10 cellular contexts compared by ENCODE assay signal in genomic region chr5:123875444-123876264, GRCh38.
A peak's percentile ranks its signal among the peaks of the same experiment; 100 is the strongest.
DNase-seq lines count a peak whose midpoint lies in the region; ATAC-seq and TF ChIP-seq lines count a peak whose summit lies in the region.
"Had no signal": no experiment of that assay in that cellular context is flagged by ENCODE, and none has a peak within 500 bp of the region (broad histone marks: within the 10 kb centered on the region; RNA-seq: fewer than 3 reads in every experiment).

No MANE protein-coding gene starts in this region.

- WGBS in ectodermal cell, 2 experiments, result 2% methylated on average over 7 to 8 of the region's 8 CpGs
- WGBS in esophagus squamous epithelium, 2 donors, result 45 to 50% methylated on average over 7 to 8 of the region's 8 CpGs

- TF ChIP-seq POLR2A in esophagus squamous epithelium (IDR thresholded peaks at IDR 0.05), result no peak

- ATAC-seq in GM18520 (IDR thresholded peaks at IDR 0.05; ENCODE audit: unreplicated experiment) (no peak), GM18867 (IDR thresholded peaks at IDR 0.05; ENCODE audit: unreplicated experiment) (no peak)

- H3K27ac ChIP-seq in ectodermal cell (ENCODE audit: insufficient read depth, low read depth, low read length, poor library complexity, severe bottlenecking), result peak overlapping the region; percentile 94
- H3K27ac ChIP-seq in esophagus squamous epithelium, result no peak overlapping the region

- H3K36me3 Mint-ChIP-seq in mesothelial cell of epicardium, result no peaks in the 10 kb centered on the region
- no peaks in the 10 kb centered on the region for H3K36me3 Mint-ChIP-seq in activated CD4-positive, alpha-beta T cell treated with anti-CD3 and anti-CD28 coated beads, Interleukin-2, amount 10 ng/mL, durations not matched to agents 24 days and 14 days (ENCODE audit: low read depth)
- H3K36me3 Mint-ChIP-seq: activated naive CD8-positive, alpha-beta T cell treated with anti-CD3 and anti-CD28 coated beads, Interleukin-2, amount 10 ng/mL, durations not matched to agents 7 days and 5 days had no signal

- no peaks in the 10 kb centered on the region for H3K27me3 Mint-ChIP-seq in mesothelial cell of epicardium (ENCODE audit: low read depth)
- no peaks in the 10 kb centered on the region for H3K27me3 Mint-ChIP-seq in activated CD4-positive, alpha-beta T cell treated with anti-CD3 and anti-CD28 coated beads, Interleukin-2, amount 10 ng/mL, durations not matched to agents 24 days and 14 days
- H3K27me3 Mint-ChIP-seq: activated naive CD8-positive, alpha-beta T cell treated with anti-CD3 and anti-CD28 coated beads, Interleukin-2, amount 10 ng/mL, durations not matched to agents 7 days and 5 days; CD4-positive, alpha-beta T cell had no signal

- H3K9me3 ChIP-seq in ectodermal cell (ENCODE audit: control insufficient read depth, low read length) (no peaks in the 10 kb centered on the region), esophagus squamous epithelium (no peaks in the 10 kb centered on the region)

- DNase-seq in COLO668 (lab: John Stamatoyannopoulos, UW; ENCODE audit: unreplicated experiment) (peak; percentile 11), NCI-H2196 treated with DMSO at 0.1 percent for 48 hours (lab: John Stamatoyannopoulos, UW; ENCODE audit: unreplicated experiment) (peak; percentile 18), mesothelial cell of epicardium (ENCODE audit: low spot score in 2 of 2, unreplicated experiment in 2 of 2) (no peak), esophagus squamous epithelium (lab: John Stamatoyannopoulos, UW) (no peak)
- DNase-seq in activated CD4-positive, alpha-beta T cell treated with anti-CD3 and anti-CD28 coated beads, Interleukin-2, amount 10 ng/mL, durations not matched to agents 24 days and 14 days, result no peak
- DNase-seq: activated naive CD8-positive, alpha-beta T cell treated with anti-CD3 and anti-CD28 coated beads, Interleukin-2, amount 10 ng/mL, durations not matched to agents 7 days and 5 days; CD4-positive, alpha-beta T cell had no signal

- peaks cover 61% of the 10 kb centered on the region for H3K4me1 Mint-ChIP-seq in mesothelial cell of epicardium
- H3K4me1 Mint-ChIP-seq in activated CD4-positive, alpha-beta T cell treated with anti-CD3 and anti-CD28 coated beads, Interleukin-2, amount 10 ng/mL, durations not matched to agents 24 days and 14 days, result no peaks in the 10 kb centered on the region
- H3K4me1 Mint-ChIP-seq: activated naive CD8-positive, alpha-beta T cell treated with anti-CD3 and anti-CD28 coated beads, Interleukin-2, amount 10 ng/mL, durations not matched to agents 7 days and 5 days had no signal

- no peak overlapping the region for H3K4me3 ChIP-seq in ectodermal cell (ENCODE audit: insufficient read depth, low read depth, low read length)
- H3K4me3 ChIP-seq in esophagus squamous epithelium, result no peak overlapping the region

- intact Hi-C loops in activated CD4-positive, alpha-beta T cell treated with anti-CD3 and anti-CD28 coated beads, Interleukin-2, amount 10 ng/mL, durations not matched to agents 24 days and 14 days (cut with micrococcal nuclease), result no loop called here
- intact Hi-C loops in esophagus squamous epithelium (cut with DNase I), result no loop called here

- H3K4me3 Mint-ChIP-seq in mesothelial cell of epicardium, result peak overlapping the region; percentile 20
- H3K4me3 Mint-ChIP-seq in activated CD4-positive, alpha-beta T cell treated with anti-CD3 and anti-CD28 coated beads, Interleukin-2, amount 10 ng/mL, durations not matched to agents 24 days and 14 days, result no peak overlapping the region
- H3K4me3 Mint-ChIP-seq: activated naive CD8-positive, alpha-beta T cell treated with anti-CD3 and anti-CD28 coated beads, Interleukin-2, amount 10 ng/mL, durations not matched to agents 7 days and 5 days; CD4-positive, alpha-beta T cell had no signal

- TF ChIP-seq CTCF in mesothelial cell of epicardium (IDR thresholded peaks at IDR 0.05; ENCODE audit: unreplicated experiment) (no peak), esophagus squamous epithelium (IDR thresholded peaks at IDR 0.05) (no peak)

- H3K27ac Mint-ChIP-seq in mesothelial cell of epicardium, result peak overlapping the region; percentile 60
- no peak overlapping the region for H3K27ac Mint-ChIP-seq in activated CD4-positive, alpha-beta T cell treated with anti-CD3 and anti-CD28 coated beads, Interleukin-2, amount 10 ng/mL, durations not matched to agents 24 days and 14 days
- H3K27ac Mint-ChIP-seq: activated naive CD8-positive, alpha-beta T cell treated with anti-CD3 and anti-CD28 coated beads, Interleukin-2, amount 10 ng/mL, durations not matched to agents 7 days and 5 days; CD4-positive, alpha-beta T cell had no signal

- no peaks in the 10 kb centered on the region for H3K9me3 Mint-ChIP-seq in mesothelial cell of epicardium
- no peaks in the 10 kb centered on the region for H3K9me3 Mint-ChIP-seq in activated CD4-positive, alpha-beta T cell treated with anti-CD3 and anti-CD28 coated beads, Interleukin-2, amount 10 ng/mL, durations not matched to agents 24 days and 14 days
- H3K9me3 Mint-ChIP-seq: activated naive CD8-positive, alpha-beta T cell treated with anti-CD3 and anti-CD28 coated beads, Interleukin-2, amount 10 ng/mL, durations not matched to agents 7 days and 5 days; CD4-positive, alpha-beta T cell had no signal

- H3K27me3 ChIP-seq in ectodermal cell (ENCODE audit: control insufficient read depth, insufficient read depth, low read length, poor library complexity, severe bottlenecking) (no peaks in the 10 kb centered on the region), esophagus squamous epithelium (no peaks in the 10 kb centered on the region)

- no peaks in the 10 kb centered on the region for H3K36me3 ChIP-seq in ectodermal cell (ENCODE audit: control insufficient read depth, insufficient read depth, low read length)
- H3K36me3 ChIP-seq in esophagus squamous epithelium, result no peaks in the 10 kb centered on the region

- H3K4me1 ChIP-seq in ectodermal cell (ENCODE audit: control insufficient read depth, insufficient read depth, low read length) (peaks cover 41% of the 10 kb centered on the region), esophagus squamous epithelium (peaks cover 0 to 18% (median 0%) of the 10 kb centered on the region in 3 donors)

Comparison
In these comparisons a context has a peak if more than half of its experiments do, and no peak if none do; other contexts are left out.
1. DNase-seq: peak in COLO668 (single experiment) and NCI-H2196 treated with DMSO at 0.1 percent for 48 hours (single experiment); none in mesothelial cell of epicardium (0 of 2), activated CD4-positive, alpha-beta T cell treated with anti-CD3 and anti-CD28 coated beads, Interleukin-2, amount 10 ng/mL, durations not matched to agents 24 days and 14 days (single experiment) and esophagus squamous epithelium (single experiment).